ENCODE assay signal across 19 cellular contexts in genomic region chr2:11676640-11677039, GRCh38. TPM values are rescaled to one million over a fixed set of nuclear protein-coding genes. Genes with fewer than 3 reads are reported as not detected.
A peak's percentile ranks its signal among the peaks of the same experiment; 100 is the strongest.
DNase-seq lines count a peak whose midpoint lies in the region; ATAC-seq and TF ChIP-seq lines count a peak whose summit lies in the region.
"Had no signal": no experiment of that assay in that cellular context is flagged by ENCODE, and none has a peak within 500 bp of the region (broad histone marks: within the 10 kb centered on the region; RNA-seq: fewer than 3 reads in every experiment).

No MANE protein-coding gene starts in this region.

- TF ChIP-seq CTCF in HCT116 (IDR thresholded peaks at IDR 0.05 in 2 of 3, conservative IDR thresholded peaks at IDR 0.05 in 1 of 3; ENCODE audit: borderline replicate concordance in 1 of 3, insufficient read depth in 1 of 3, low read depth in 2 of 3, low read length in 2 of 3) (peak in 1 of 3 experiments; percentile 25; a peak in 1 of 6 replicates), WERI-Rb-1 (IDR thresholded peaks at IDR 0.05; ENCODE audit: low read depth, low read length) (peak; percentile 43; the same call in 1 of the 2 replicates), osteoblast (IDR thresholded peaks at IDR 0.05; ENCODE audit: extremely low read depth, low read depth, low read length) (no peak)

- H3K27me3 ChIP-seq in HCT116 (ENCODE audit: insufficient read depth, low read length) = no peaks in the 10 kb centered on the region
- H3K27me3 ChIP-seq in WERI-Rb-1 (ENCODE audit: insufficient read depth, low read depth, severe bottlenecking) = no peaks in the 10 kb centered on the region
- peaks cover 46% of the 10 kb centered on the region for H3K27me3 ChIP-seq in osteoblast (ENCODE audit: insufficient read depth, low read length)

- H4K20me1 ChIP-seq in HCT116 (ENCODE audit: insufficient read depth) = no peaks in the 10 kb centered on the region
- no peaks in the 10 kb centered on the region for H4K20me1 ChIP-seq in osteoblast (ENCODE audit: insufficient read depth, low read length)

- H3K4me1 ChIP-seq in HCT116 (ENCODE audit: control insufficient read depth in 1 of 2, insufficient read depth in 2 of 2, low read length in 2 of 2) (peaks cover 9% of the 10 kb centered on the region in 2 experiments; a peak in 2 of 4 replicates), osteoblast (ENCODE audit: insufficient read depth, low read length) (no peaks in the 10 kb centered on the region)

- intact Hi-C loops in HCT116 (cut with micrococcal nuclease) = no loop called here

- no peak for TF ChIP-seq RAD21 in HCT116 (IDR thresholded peaks at IDR 0.05; ENCODE audit: low read depth)

- POLR2A ChIA-PET in HCT116 (lab: Charles Lee) = no interaction called here

- peak; percentile 67 for ATAC-seq in HCT116
- no peak for ATAC-seq in GM18867 (IDR thresholded peaks at IDR 0.05; ENCODE audit: unreplicated experiment)
- ATAC-seq: activated CD4-positive, alpha-beta T cell treated with anti-CD3 and anti-CD28 coated beads for 36 hours; GM12878 had no signal

- no peak overlapping the region for H3K27ac ChIP-seq in HCT116 (ENCODE audit: low read depth, low read length)
- no peak overlapping the region for H3K27ac ChIP-seq in WERI-Rb-1
- H3K27ac ChIP-seq in osteoblast (ENCODE audit: low read depth, low read length) = no peak overlapping the region
- H3K27ac ChIP-seq: C4-2B had no signal

- H3K79me2 ChIP-seq in HCT116 (ENCODE audit: insufficient read depth, low read length) (no peaks in the 10 kb centered on the region), osteoblast (ENCODE audit: insufficient read depth, low read length) (no peaks in the 10 kb centered on the region)

- no peak for DNase-seq in HCT116 (ENCODE audit: low read depth, low spot score)
- DNase-seq in NCI-H2107 (lab: John Stamatoyannopoulos, UW) = peak; percentile 29
- peak; percentile 20 for DNase-seq in WERI-Rb-1
- DNase-seq in osteoblast (ENCODE audit: insufficient read length, low spot score, missing footprints) = peak; percentile 46
- DNase-seq in T1000 (lab: John Stamatoyannopoulos, UW) = no peak
- DNase-seq in stimulated activated naive CD4-positive, alpha-beta T cell treated with Interleukin-2 at 50 U/mL for 16 hours (lab: John Stamatoyannopoulos, UW) = no peak
- DNase-seq: activated CD4-positive, alpha-beta T cell treated with anti-CD3 and anti-CD28 coated beads for 36 hours; activated naive CD8-positive, alpha-beta T cell treated with anti-CD3 and anti-CD28 coated beads, Interleukin-2, amount 10 ng/mL, durations not matched to agents 7 days and 5 days; activated T-cell treated with anti-CD3 and anti-CD28 coated beads for 4 hours; cerebellar nuclear complex; NCI-H446 treated with DMSO at 0.1 percent for 48 hours; stimulated activated CD4-positive, alpha-beta T cell treated with anti-CD3 and anti-CD28 coated beads, Interleukin-4, amount 100 ng/mL, for 24 hours; trophoblast cell had no signal

- BruUV-seq in HCT116 (replicated peaks; lab: Mats Ljungman, UMichigan) = no TSS peak

- no peak overlapping the region for H3K4me3 ChIP-seq in HCT116 (replicated peaks in 1 of 2; ENCODE audit: low read depth in 1 of 2, low read length in 2 of 2)
- no peak overlapping the region for H3K4me3 ChIP-seq in WERI-Rb-1 (ENCODE audit: low read depth, low read length)
- no peak overlapping the region for H3K4me3 ChIP-seq in osteoblast (ENCODE audit: insufficient read depth, low read length)
- H3K4me3 ChIP-seq: GM12878 had no signal

- no peak overlapping the region for H3K4me2 ChIP-seq in HCT116 (ENCODE audit: low read length)
- H3K4me2 ChIP-seq in osteoblast (ENCODE audit: insufficient read depth, low read length) = no peak overlapping the region

- TF ChIP-seq POLR2A in HCT116 (IDR thresholded peaks at IDR 0.05; ENCODE audit: borderline replicate concordance, extremely low read depth, insufficient read depth, insufficient read length) = no peak

- no peak overlapping the region for H3K9ac ChIP-seq in HCT116 (ENCODE audit: low read length)

- RAD21 ChIA-PET in HCT116 (lab: Charles Lee; ENCODE audit: low non-redundant PET in 1 of 2, low total read pairs in 2 of 2, uncharacterized antibody in 2 of 2, unreplicated experiment in 2 of 2) = no interaction called here

- no peaks in the 10 kb centered on the region for H3K9me2 ChIP-seq in HCT116 (ENCODE audit: insufficient read depth)

- H2AFZ ChIP-seq in HCT116 (ENCODE audit: low read depth, low read length, poor library complexity, severe bottlenecking) = no peak overlapping the region
- no peak overlapping the region for H2AFZ ChIP-seq in osteoblast (ENCODE audit: low read length)

- CTCF ChIA-PET in HCT116 (lab: Charles Lee) = no interaction called here

- H3K9me3 ChIP-seq in HCT116 (ENCODE audit: control insufficient read depth in 1 of 2, insufficient read depth in 1 of 2, low read depth in 1 of 2, low read length in 2 of 2) (no peaks in the 10 kb centered on the region), WERI-Rb-1 (ENCODE audit: severe bottlenecking) (no peaks in the 10 kb centered on the region), osteoblast (ENCODE audit: low read depth, low read length) (no peaks in the 10 kb centered on the region)

- H3K36me3 ChIP-seq in HCT116 (ENCODE audit: control insufficient read depth in 1 of 2, insufficient read depth in 2 of 2, low read length in 2 of 2) = no peaks in the 10 kb centered on the region
- H3K36me3 ChIP-seq in WERI-Rb-1 = no peaks in the 10 kb centered on the region
- no peaks in the 10 kb centered on the region for H3K36me3 ChIP-seq in osteoblast (ENCODE audit: insufficient read depth, low read length)

TF ChIP-seq in HCT116, 20 proteins besides CTCF, POLR2A, EP300 and RAD21:
- TF ChIP-seq MAX (IDR thresholded peaks at IDR 0.05) (no peak), POLR2AphosphoS5 (IDR thresholded peaks at IDR 0.05; ENCODE audit: low read depth, low read length) (no peak), SRF (IDR thresholded peaks at IDR 0.05; ENCODE audit: low read depth) (no peak)
TF ChIP-seq in HCT116: peak in this region for 0.

RNA-seq across cellular contexts. Expression of gene NTSR2, which starts 6.6 kb away (rescaled TPM):
- not detected for total RNA-seq in HCT116 (2021; ENCODE audit: unreplicated experiment)
- not detected in 2 replicates for polyA plus RNA-seq in HCT116 (2012)
- total RNA-seq in osteoblast = not detected in 2 replicates
- total RNA-seq: activated CD4-positive, alpha-beta T cell treated with anti-CD3 and anti-CD28 coated beads for 36 hours; activated naive CD8-positive, alpha-beta T cell treated with anti-CD3 and anti-CD28 coated beads, Interleukin-2, amount 10 ng/mL, durations not matched to agents 7 days and 5 days; glomerular endothelial cell; GM12878; kidney epithelial cell; renal cortical epithelial cell had no signal
- polyA plus RNA-seq: GM12878 had no signal

Comparison
In these comparisons a context has a peak if more than half of its experiments do, and no peak if none do; other contexts are left out.
1. DNase-seq: peak in NCI-H2107 (single experiment), WERI-Rb-1 (single experiment) and osteoblast (single experiment); none in HCT116 (single experiment), T1000 (single experiment) and stimulated activated naive CD4-positive, alpha-beta T cell treated with Interleukin-2 at 50 U/mL for 16 hours (single experiment).